ENCODE assay signal across 1 cellular context in genomic region chr11:3057069-3057963, GRCh38.
TF ChIP-seq lines count a peak whose summit lies in the region.

Gene CARS1, minus strand, starts transcription at chr11:3057423. Its CDS starts 56 bp downstream, at chr11:3057367.

TF ChIP-seq in K562, 482 proteins besides CTCF, POLR2A, EP300 and RAD21 (continued from another document and continues in another):
- no peak for TF ChIP-seq THRAP3 (IDR thresholded peaks at IDR 0.05; ENCODE audit: borderline replicate concordance)
- TF ChIP-seq USF2 (CRISPR knock-in tag; IDR thresholded peaks at IDR 0.05) = no peak
- TF ChIP-seq ZBTB9 (CRISPR knock-in tag; IDR thresholded peaks at IDR 0.05) = no peak
- TF ChIP-seq BCLAF1 (IDR thresholded peaks at IDR 0.05; ENCODE audit: borderline replicate concordance in 1 of 2, control insufficient read depth in 1 of 2, low read depth in 2 of 2, low read length in 1 of 2) = no peak
- TF ChIP-seq REST (CRISPR knock-in tag; IDR thresholded peaks at IDR 0.05; ENCODE audit: low read depth) = 0 out of 2 replicates have a peak, but pooled peaks have one; percentile 32
- TF ChIP-seq NUFIP1 (IDR thresholded peaks at IDR 0.05; ENCODE audit: partially characterized antibody) = no peak
- TF ChIP-seq PRDM10 (IDR thresholded peaks at IDR 0.05; ENCODE audit: partially characterized antibody) = no peak
- TF ChIP-seq FIP1L1 (IDR thresholded peaks at IDR 0.05; ENCODE audit: low read depth, low read length, poor library complexity, severe bottlenecking) = peak; percentile 86
- TF ChIP-seq MAFF (IDR thresholded peaks at IDR 0.05; ENCODE audit: low read length) = no peak
- no peak for TF ChIP-seq ZNF12 (CRISPR knock-in tag; IDR thresholded peaks at IDR 0.05)
- peak; percentile 44; the same call in 1 of the 2 replicates for TF ChIP-seq ESRRA (IDR thresholded peaks at IDR 0.05; ENCODE audit: borderline replicate concordance, low read depth)
- TF ChIP-seq MBD1 (CRISPR knock-in tag; IDR thresholded peaks at IDR 0.05) = no peak
- TF ChIP-seq ZNF586 (CRISPR knock-in tag; conservative IDR thresholded peaks at IDR 0.05) = no peak
- TF ChIP-seq ZNF280B (CRISPR knock-in tag; IDR thresholded peaks at IDR 0.05) = no peak
- no peak for TF ChIP-seq SREBF1 (IDR thresholded peaks at IDR 0.05; ENCODE audit: borderline replicate concordance, low read depth, low read length)
- no peak for TF ChIP-seq ZNF3 (CRISPR knock-in tag; IDR thresholded peaks at IDR 0.05)
- no peak for TF ChIP-seq ZBTB5 (IDR thresholded peaks at IDR 0.05)
- peak; percentile 75; the same call in 1 of the 2 replicates for TF ChIP-seq MBD2 (IDR thresholded peaks at IDR 0.05; ENCODE audit: borderline replicate concordance, low read depth)
- no peak for TF ChIP-seq ZSCAN29 (IDR thresholded peaks at IDR 0.05)
